ENCODE assay signal across 19 cellular contexts in the genomic region with DNA sequence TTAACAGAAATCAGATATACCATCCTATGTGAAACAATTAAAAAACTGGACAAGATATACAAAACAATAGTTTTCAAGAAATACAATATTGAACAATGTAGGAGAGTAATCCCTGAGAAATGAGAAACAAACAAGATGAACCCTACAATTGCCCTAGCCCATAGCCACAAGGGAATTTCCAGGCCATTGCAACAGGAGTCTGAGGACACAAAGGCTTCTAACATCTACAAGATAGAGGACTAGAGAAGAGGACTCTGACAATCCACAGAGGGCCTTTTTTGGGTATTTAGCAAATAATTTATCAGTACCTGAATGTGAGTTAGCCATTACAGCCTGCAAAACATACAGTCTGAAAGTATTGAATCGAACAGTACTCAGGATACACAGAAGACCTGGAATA.
DNase-seq lines count a peak whose midpoint lies in the region; ATAC-seq and TF ChIP-seq lines count a peak whose summit lies in the region.
"Had no signal": no experiment of that assay in that cellular context is flagged by ENCODE, and none has a peak within 500 bp of the region (broad histone marks: within the 10 kb centered on the region; RNA-seq: fewer than 3 reads in every experiment).

No MANE protein-coding gene starts in this region.

- ATAC-seq in GM18505 (IDR thresholded peaks at IDR 0.05; ENCODE audit: unreplicated experiment) (peak; percentile 43), GM19463 (IDR thresholded peaks at IDR 0.05; ENCODE audit: unreplicated experiment) (peak; percentile 71), HG02763 (IDR thresholded peaks at IDR 0.05; ENCODE audit: unreplicated experiment) (peak; percentile 46)
- ATAC-seq: activated CD8-positive, alpha-beta T cell treated with anti-CD3 and anti-CD28 coated beads, Interleukin-2, amount 10 ng/mL, durations not matched to agents 7 days and 5 days had no signal

- H3K27me3 ChIP-seq in KMS-11 (ENCODE audit: insufficient read depth, low read depth) (no peaks in the 10 kb centered on the region), sigmoid colon (no peaks in the 10 kb centered on the region)
- H3K27me3 ChIP-seq: stomach had no signal

- DNase-seq in stimulated activated CD4-positive, alpha-beta T cell treated with anti-CD3 and anti-CD28 coated beads, Interleukin-2, amount 100 ng/mL, for 24 hours, result no peak
- DNase-seq in NCI-H1092 (lab: John Stamatoyannopoulos, UW) (no peak), sigmoid colon (no peak)
- DNase-seq: activated CD8-positive, alpha-beta T cell treated with anti-CD3 and anti-CD28 coated beads, Interleukin-2, amount 10 ng/mL, durations not matched to agents 7 days and 5 days; activated naive CD8-positive, alpha-beta T cell treated with anti-CD3 and anti-CD28 coated beads for 36 hours; CD4-positive, alpha-beta memory T cell; DND-41; islet precursor cell; naive B cell; NCI-H1417; NCI-H69; SIG-M5; stimulated activated CD4-positive, alpha-beta T cell treated with anti-CD3 and anti-CD28 coated beads, Interleukin-1b, Interleukin-23, amount 100 ng/mL, for 48 hours; stomach had no signal

- H3K79me2 ChIP-seq in KMS-11 (ENCODE audit: insufficient read depth, low read depth), result no peaks in the 10 kb centered on the region

- peaks cover 0 to 3% (median 0%) of the 10 kb centered on the region in 4 donors for H3K9me3 ChIP-seq in sigmoid colon

- TF ChIP-seq POLR2A in GM18505 (IDR thresholded peaks at IDR 0.05; ENCODE audit: borderline replicate concordance, extremely low read depth, insufficient read depth, insufficient read length) (no peak), sigmoid colon (IDR thresholded peaks at IDR 0.05) (no peak)

- TF ChIP-seq CTCF in KMS-11 (conservative IDR thresholded peaks at IDR 0.05; ENCODE audit: low read depth, low read length) (no peak), sigmoid colon (IDR thresholded peaks at IDR 0.05) (no peak)

- peak overlapping the region; percentile 22; the same call in 1 of the 2 replicates for H3K4me2 ChIP-seq in KMS-11

- H3K36me3 ChIP-seq in KMS-11 (ENCODE audit: insufficient read depth), result no peaks in the 10 kb centered on the region
- H3K36me3 ChIP-seq in sigmoid colon, result no peaks in the 10 kb centered on the region
- H3K36me3 ChIP-seq: stomach had no signal

- H3K4me1 ChIP-seq in KMS-11 (ENCODE audit: low read depth, poor library complexity, severe bottlenecking), result peaks cover 22% of the 10 kb centered on the region
- no peaks in the 10 kb centered on the region for H3K4me1 ChIP-seq in sigmoid colon
- H3K4me1 ChIP-seq: stomach had no signal

- whole genome bisulfite sequencing in sigmoid colon, 2 donors, result 0 to 2% methylated on average over 1 of the region's 1 CpG

- no peaks in the 10 kb centered on the region for H4K20me1 ChIP-seq in KMS-11 (ENCODE audit: insufficient read depth)

- no peak for TF ChIP-seq EP300 in sigmoid colon (IDR thresholded peaks at IDR 0.05)

- intact Hi-C loops in sigmoid colon (cut with DNase I), result no loop called here

- H2AFZ ChIP-seq in KMS-11 (ENCODE audit: low read depth), result no peak overlapping the region

- H3K4me3 ChIP-seq in KMS-11 (IDR thresholded peaks at IDR 0.05; ENCODE audit: insufficient read depth, low read depth, low read length) (no peak overlapping the region), sigmoid colon (no peak overlapping the region)
- H3K4me3 ChIP-seq: lung, stomach had no signal

- H3K9ac ChIP-seq in KMS-11, result no peak overlapping the region

- no peak overlapping the region for H3K27ac ChIP-seq in KMS-11
- no peak overlapping the region for H3K27ac ChIP-seq in sigmoid colon
- H3K27ac ChIP-seq: stomach had no signal
